1 cellular context compared by ENCODE assay signal in genomic region chr5:52804359-52804758, GRCh38.
TF ChIP-seq lines count a peak whose summit lies in the region.

No MANE protein-coding gene starts in this region.

TF ChIP-seq in SK-N-SH, 30 proteins besides CTCF, POLR2A, EP300 and RAD21 (continued from another document):
- TF ChIP-seq SIN3A (IDR thresholded peaks at IDR 0.05; ENCODE audit: borderline replicate concordance, low read depth, low read length) (no peak), TCF12 (IDR thresholded peaks at IDR 0.05) (no peak), GABPA (IDR thresholded peaks at IDR 0.05; ENCODE audit: low read depth) (no peak), TEAD4 (IDR thresholded peaks at IDR 0.05; ENCODE audit: borderline replicate concordance, insufficient read depth) (no peak), FOXJ3 (CRISPR knock-in tag; IDR thresholded peaks at IDR 0.05) (no peak), NFIC (IDR thresholded peaks at IDR 0.05; ENCODE audit: borderline replicate concordance) (no peak), PBX3 (IDR thresholded peaks at IDR 0.05) (no peak), ELF1 (IDR thresholded peaks at IDR 0.05) (no peak), FOXM1 (IDR thresholded peaks at IDR 0.05; ENCODE audit: low read depth) (no peak), POLR2AphosphoS5 (IDR thresholded peaks at IDR 0.05; ENCODE audit: low read depth, low read length) (no peak), MAX (IDR thresholded peaks at IDR 0.05; ENCODE audit: low read depth) (no peak)
